Comparison of ENCODE assay signal across 11 cellular contexts in genomic region chr15:89836255-89837133, GRCh38. TPM values are rescaled to one million over a fixed set of nuclear protein-coding genes. Genes with fewer than 3 reads are reported as not detected.
DNase-seq lines count a peak whose midpoint lies in the region; ATAC-seq and TF ChIP-seq lines count a peak whose summit lies in the region.
"Had no signal": no experiment of that assay in that cellular context is flagged by ENCODE, and none has a peak within 500 bp of the region (broad histone marks: within the 10 kb centered on the region; RNA-seq: fewer than 3 reads in every experiment).

No MANE protein-coding gene starts in this region.

- TF ChIP-seq CTCF in dorsolateral prefrontal cortex (IDR thresholded peaks at IDR 0.05 in 54 of 56, conservative IDR thresholded peaks at IDR 0.05 in 2 of 56; ENCODE audit: low read depth in 1 of 56, partially characterized antibody in 56 of 56) (no peak), mucosa of descending colon (IDR thresholded peaks at IDR 0.05) (no peak)

- peaks cover 10% of the 10 kb centered on the region for H3K36me3 Mint-ChIP-seq in activated naive CD4-positive, alpha-beta T cell treated with anti-CD3 and anti-CD28 coated beads, Interleukin-2, amount 50 U/mL, for 24 hours
- peaks cover 16% of the 10 kb centered on the region for H3K36me3 Mint-ChIP-seq in T-helper 2 cell treated with Interferon-gamma antibody and Interleukin-4, amounts not matched to agents 5 μg/mL and 100 μg/mL, for 36 hours (ENCODE audit: low read depth)
- peaks cover 57 to 70% of the 10 kb centered on the region in 2 donors for H3K36me3 Mint-ChIP-seq in CD4-positive, alpha-beta memory T cell

- CTCF ChIA-PET in CD4-positive, alpha-beta memory T cell (lab: Charles Lee; ENCODE audit: partially characterized antibody) = interaction anchor here (0.6 kb wide), 1 partner anchor 494 kb away, joined by 3 read pairs; no protein-coding TSS in a partner anchor

- no peaks in the 10 kb centered on the region for H3K27me3 ChIP-seq in dorsolateral prefrontal cortex
- H3K27me3 ChIP-seq in CD4-positive, alpha-beta memory T cell (ENCODE audit: insufficient read depth, low read length) = no peaks in the 10 kb centered on the region

- ATAC-seq in mucosa of descending colon = peak; percentile 37
- ATAC-seq: stimulated activated naive CD8-positive, alpha-beta T cell treated with anti-CD3 and anti-CD28 coated beads, Interleukin-15, Interleukin-2, amounts not matched to agents 100 U/mL and 50 U/mL, for 24 hours had no signal

- H3K36me3 ChIP-seq in mucosa of descending colon (ENCODE audit: low read depth) = peaks cover 6% of the 10 kb centered on the region
- peaks cover 40% of the 10 kb centered on the region for H3K36me3 ChIP-seq in CD4-positive, alpha-beta memory T cell (ENCODE audit: insufficient read depth, low read length)

- intact Hi-C loops in dorsolateral prefrontal cortex (cut with DNase I) (no loop called here), mucosa of descending colon (cut with DNase I, micrococcal nuclease) (no loop called here)
- intact Hi-C loops in CD4-positive, alpha-beta memory T cell (cut with micrococcal nuclease) = no loop called here

- peak overlapping the region in 53 of 59 donors; percentile 10 to 84 (median 63) for H3K27ac ChIP-seq in dorsolateral prefrontal cortex
- no peak overlapping the region for H3K27ac ChIP-seq in CD4-positive, alpha-beta memory T cell (ENCODE audit: low read depth, low read length)

- no peaks in the 10 kb centered on the region for H3K9me3 ChIP-seq in mucosa of descending colon
- no peaks in the 10 kb centered on the region for H3K9me3 ChIP-seq in CD4-positive, alpha-beta memory T cell (ENCODE audit: control insufficient read depth in 1 of 2, low read length in 2 of 2)

- H3K4me1 ChIP-seq in mucosa of descending colon (ENCODE audit: low read depth) = no peaks in the 10 kb centered on the region
- H3K4me1 ChIP-seq in CD4-positive, alpha-beta memory T cell (ENCODE audit: insufficient read depth, low read length) = no peaks in the 10 kb centered on the region

- no peaks in the 10 kb centered on the region for H3K9me3 Mint-ChIP-seq in activated naive CD4-positive, alpha-beta T cell treated with anti-CD3 and anti-CD28 coated beads, Interleukin-2, amount 50 U/mL, for 24 hours
- no peaks in the 10 kb centered on the region for H3K9me3 Mint-ChIP-seq in T-helper 2 cell treated with Interferon-gamma antibody and Interleukin-4, amounts not matched to agents 5 μg/mL and 100 μg/mL, for 36 hours
- H3K9me3 Mint-ChIP-seq in CD4-positive, alpha-beta memory T cell = no peaks in the 10 kb centered on the region

- no peaks in the 10 kb centered on the region for H3K4me1 Mint-ChIP-seq in activated naive CD4-positive, alpha-beta T cell treated with anti-CD3 and anti-CD28 coated beads, Interleukin-2, amount 50 U/mL, for 24 hours
- H3K4me1 Mint-ChIP-seq in T-helper 2 cell treated with Interferon-gamma antibody and Interleukin-4, amounts not matched to agents 5 μg/mL and 100 μg/mL, for 36 hours (ENCODE audit: low read depth) = peaks cover 2% of the 10 kb centered on the region
- peaks cover 0 to 3% (median 0%) of the 10 kb centered on the region in 4 donors for H3K4me1 Mint-ChIP-seq in CD4-positive, alpha-beta memory T cell

- no peak for DNase-seq in activated naive CD4-positive, alpha-beta T cell treated with anti-CD3 and anti-CD28 coated beads, Interleukin-2, amount 50 U/mL, for 16 hours
- DNase-seq in dorsolateral prefrontal cortex = no peak
- DNase-seq in mucosa of descending colon = no peak
- no peak for DNase-seq in GF-D8 (lab: John Stamatoyannopoulos, UW)
- no peak for DNase-seq in T-helper 2 cell treated with Interferon-gamma antibody and Interleukin-4, amounts not matched to agents 5 μg/mL and 100 μg/mL, for 36 hours (ENCODE audit: low spot score)
- DNase-seq in activated gamma-delta T cell treated with Interleukin-2 at 50 U/mL for 16 hours = no peak
- DNase-seq in CD4-positive, alpha-beta memory T cell = no peak
- DNase-seq: activated CD8-positive, alpha-beta memory T cell treated with anti-CD3 and anti-CD28 coated beads, Interleukin-2, amount 50 U/mL, for 4 hours; NCI-H510A; stimulated activated naive CD8-positive, alpha-beta T cell treated with anti-CD3 and anti-CD28 coated beads, Interleukin-15, Interleukin-2, amounts not matched to agents 100 U/mL and 50 U/mL, for 24 hours had no signal

- peak overlapping the region; percentile 38 for H3K27ac Mint-ChIP-seq in activated naive CD4-positive, alpha-beta T cell treated with anti-CD3 and anti-CD28 coated beads, Interleukin-2, amount 50 U/mL, for 24 hours
- H3K27ac Mint-ChIP-seq in T-helper 2 cell treated with Interferon-gamma antibody and Interleukin-4, amounts not matched to agents 5 μg/mL and 100 μg/mL, for 36 hours = no peak overlapping the region
- peak overlapping the region in 3 of 7 donors; percentile 32 to 65 (median 42) for H3K27ac Mint-ChIP-seq in CD4-positive, alpha-beta memory T cell

- H3K4me3 Mint-ChIP-seq in activated naive CD4-positive, alpha-beta T cell treated with anti-CD3 and anti-CD28 coated beads, Interleukin-2, amount 50 U/mL, for 24 hours = no peak overlapping the region
- H3K4me3 Mint-ChIP-seq in T-helper 2 cell treated with Interferon-gamma antibody and Interleukin-4, amounts not matched to agents 5 μg/mL and 100 μg/mL, for 36 hours = no peak overlapping the region
- no peak overlapping the region for H3K4me3 Mint-ChIP-seq in CD4-positive, alpha-beta memory T cell

- no peaks in the 10 kb centered on the region for H3K27me3 Mint-ChIP-seq in activated naive CD4-positive, alpha-beta T cell treated with anti-CD3 and anti-CD28 coated beads, Interleukin-2, amount 50 U/mL, for 24 hours
- no peaks in the 10 kb centered on the region for H3K27me3 Mint-ChIP-seq in T-helper 2 cell treated with Interferon-gamma antibody and Interleukin-4, amounts not matched to agents 5 μg/mL and 100 μg/mL, for 36 hours (ENCODE audit: low read depth)
- H3K27me3 Mint-ChIP-seq in CD4-positive, alpha-beta memory T cell = no peaks in the 10 kb centered on the region

- POLR2A ChIA-PET in CD4-positive, alpha-beta memory T cell (lab: Charles Lee; ENCODE audit: partially characterized antibody) = no interaction called here

- H3K4me3 ChIP-seq in dorsolateral prefrontal cortex (peak overlapping the region in 1 of 59 donors; percentile 1), mucosa of descending colon (no peak overlapping the region)
- H3K4me3 ChIP-seq in CD4-positive, alpha-beta memory T cell (ENCODE audit: low read length in 2 of 2) = no peak overlapping the region

RNA-seq across cellular contexts. Expression of gene ANPEP, which starts 21.8 kb away (rescaled TPM):
- 10 to 100 TPM in 1 of 120 experiments, 1 to 10 TPM in 117, under 1 TPM in 2; 0.43 to 11.2 (median 3.5) TPM for total RNA-seq in dorsolateral prefrontal cortex
- 1,000 to 10,000 TPM in 1 of 3 donors, 100 to 1,000 TPM in 2; 270 to 1,014 (median 289) TPM for total RNA-seq in mucosa of descending colon
- total RNA-seq in CD4-positive, alpha-beta memory T cell = 1 to 10 TPM; 1.9 to 2.2 TPM
- not detected for polyA plus RNA-seq in CD4-positive, alpha-beta memory T cell

RNA-seq across cellular contexts. Expression of gene AP3S2, which starts 57.3 kb away (rescaled TPM):
- total RNA-seq in dorsolateral prefrontal cortex (10 to 100 TPM; 31.3 to 69.8 (median 52.2) TPM), mucosa of descending colon (10 to 100 TPM; 56.1 to 93.4 (median 65.1) TPM)
- 10 to 100 TPM; 34.3 to 36.6 TPM for total RNA-seq in CD4-positive, alpha-beta memory T cell
- 10 to 100 TPM; 34.1 to 37.3 TPM for polyA plus RNA-seq in CD4-positive, alpha-beta memory T cell

Comparison
In these comparisons a context has a peak if more than half of its experiments do, and no peak if none do; other contexts are left out.
1. RNA of gene ANPEP, which starts 21.8 kb away (total RNA-seq): 270 to 1,014 TPM in mucosa of descending colon; 0.43 to 11.2 TPM in dorsolateral prefrontal cortex and 1.9 to 2.2 TPM in CD4-positive, alpha-beta memory T cell; every median in the first group is over 10 times any median in the second.